12 cellular contexts compared by ENCODE assay signal in genomic region chr5:132825824-132826391, GRCh38. TPM values are rescaled to one million over a fixed set of nuclear protein-coding genes. Genes with fewer than 3 reads are reported as not detected.
DNase-seq lines count a peak whose midpoint lies in the region; FAIRE-seq and TF ChIP-seq lines count a peak whose summit lies in the region.
"Had no signal": no experiment of that assay in that cellular context is flagged by ENCODE, and none has a peak within 500 bp of the region (broad histone marks: within the 10 kb centered on the region; RNA-seq: fewer than 3 reads in every experiment).

No MANE protein-coding gene starts in this region.

- WGBS in mesendoderm (ENCODE audit: extremely low coverage, insufficient coverage, low lambda C conversion rate) = no CpG with 5 or more reads among the region's 44 CpGs
- WGBS in urinary bladder = 47% methylated on average over 44 of the region's 44 CpGs

- no peak for FAIRE-seq in D721Med (lab: Jason Lieb, UNC)

- TF ChIP-seq CTCF in right atrium auricular region (IDR thresholded peaks at IDR 0.05) (no peak), brain microvascular endothelial cell (IDR thresholded peaks at IDR 0.05; ENCODE audit: low read depth, low read length, missing control alignments) (no peak), D721Med (IDR thresholded peaks at IDR 0.05; ENCODE audit: insufficient read depth, missing control alignments) (no peak)

- in situ Hi-C loops in brain microvascular endothelial cell (cut with HindIII; ENCODE audit: low pct_ligation_motif_present, low sequenced_read_pairs) = no loop called here

- H2BK5ac ChIP-seq in mesendoderm (ENCODE audit: low read length) = no peak overlapping the region

- H3K56ac ChIP-seq in mesendoderm (ENCODE audit: low read length) = peak overlapping the region; percentile 89

- no peak overlapping the region for H4K5ac ChIP-seq in mesendoderm (ENCODE audit: low read length)

- intact Hi-C loops in cardiac septum (cut with DNase I) = loop anchor here (5.0 kb wide), 1 partner anchor 136 kb away; the partner anchor contains the start of gene AFF4

- no peak overlapping the region for H2BK15ac ChIP-seq in mesendoderm (replicated peaks; ENCODE audit: low read depth)

- no peak overlapping the region for H2AK5ac ChIP-seq in mesendoderm (ENCODE audit: low read length)

- no peak overlapping the region for H3K4ac ChIP-seq in mesendoderm (ENCODE audit: low read depth, low read length)

- no peaks in the 10 kb centered on the region for H3K27me3 ChIP-seq in right atrium auricular region
- no peaks in the 10 kb centered on the region for H3K27me3 ChIP-seq in brain microvascular endothelial cell (replicated peaks)
- peaks cover 17% of the 10 kb centered on the region for H3K27me3 ChIP-seq in mesendoderm (ENCODE audit: insufficient read depth, low read length, poor library complexity)

- peak overlapping the region; percentile 20 to 42 for H3K4me3 ChIP-seq in right atrium auricular region
- H3K4me3 ChIP-seq in brain microvascular endothelial cell (ENCODE audit: low read depth, low read length) = peak overlapping the region; percentile 12
- peak overlapping the region; percentile 22 for H3K4me3 ChIP-seq in mesendoderm (ENCODE audit: low read length)
- peak overlapping the region; percentile 4 for H3K4me3 ChIP-seq in urinary bladder (ENCODE audit: low read depth, low read length)
- H3K4me3 ChIP-seq: cardiac muscle cell had no signal

- no peak overlapping the region for H2BK120ac ChIP-seq in mesendoderm (ENCODE audit: low read depth, low read length)

- H3K79me1 ChIP-seq in mesendoderm (ENCODE audit: low read length) = no peaks in the 10 kb centered on the region

- H3K79me2 ChIP-seq in mesendoderm (ENCODE audit: control insufficient read depth, insufficient read depth, low read length) = no peaks in the 10 kb centered on the region

- H3K36me3 ChIP-seq in right atrium auricular region (no peaks in the 10 kb centered on the region), brain microvascular endothelial cell (replicated peaks) (no peaks in the 10 kb centered on the region), mesendoderm (ENCODE audit: control insufficient read depth, insufficient read depth, low read length) (no peaks in the 10 kb centered on the region), urinary bladder (ENCODE audit: insufficient read depth) (no peaks in the 10 kb centered on the region)
- H3K36me3 ChIP-seq: cardiac muscle cell had no signal

- no peaks in the 10 kb centered on the region for H3K9me3 ChIP-seq in right atrium auricular region

- peak overlapping the region; percentile 71 for H3K4me2 ChIP-seq in mesendoderm (ENCODE audit: low read length)

- no peak overlapping the region for H4K8ac ChIP-seq in mesendoderm (ENCODE audit: low read depth, low read length)

- peak overlapping the region; percentile 3 for H3K18ac ChIP-seq in mesendoderm (ENCODE audit: low read length)

- no peak for DNase-seq in right atrium auricular region (ENCODE audit: low spot score)
- no peak for DNase-seq in cardiac septum (ENCODE audit: low spot score)
- no peak for DNase-seq in brain microvascular endothelial cell
- DNase-seq in mesendoderm = peak; percentile 50
- DNase-seq in iPS-NIHi11 (ENCODE audit: low spot score) = no peak
- DNase-seq in D721Med (ENCODE audit: insufficient read length, low spot score) = no peak
- no peak for DNase-seq in NCI-H1694 treated with DMSO at 0.1 percent for 48 hours (lab: John Stamatoyannopoulos, UW)
- DNase-seq: AML-193, foreskin keratinocyte had no signal

- H3K23ac ChIP-seq in mesendoderm (ENCODE audit: low read length) = peak overlapping the region; percentile 59

- H3K27ac ChIP-seq in right atrium auricular region (no peak overlapping the region), brain microvascular endothelial cell (no peak overlapping the region), mesendoderm (ENCODE audit: low read depth, low read length) (no peak overlapping the region), urinary bladder (ENCODE audit: low read depth) (peak overlapping the region; percentile 31)
- H3K27ac ChIP-seq: cardiac muscle cell, foreskin keratinocyte had no signal

- peak overlapping the region; percentile 69 for H3K9ac ChIP-seq in mesendoderm (ENCODE audit: low read length)

- H3K4me1 ChIP-seq in right atrium auricular region (peaks cover 0 to 38% of the 10 kb centered on the region in 2 donors), mesendoderm (ENCODE audit: control insufficient read depth, low read depth, low read length) (peaks cover 1% of the 10 kb centered on the region), urinary bladder (ENCODE audit: insufficient read depth) (no peaks in the 10 kb centered on the region)
- H3K4me1 ChIP-seq: foreskin keratinocyte had no signal

RNA-seq across cellular contexts. Expression of gene SHROOM1, which starts 4.5 kb away (rescaled TPM):
- total RNA-seq in right atrium auricular region (1 to 10 TPM; 3.2 to 4.2 TPM), cardiac septum (4.7 TPM), urinary bladder (7.2 TPM)
- 1.6 TPM for polyA plus RNA-seq in mesendoderm (2013, experiment 1 of 2)
- polyA plus RNA-seq in mesendoderm (2013, experiment 2 of 2) = 1.8 TPM
- polyA plus RNA-seq in urinary bladder = 48.3 TPM

RNA-seq across cellular contexts. Expression of gene SOWAHA, which starts 12.8 kb away (rescaled TPM):
- total RNA-seq in right atrium auricular region (not detected), cardiac septum (0.08 TPM), urinary bladder (0.48 TPM)
- polyA plus RNA-seq in mesendoderm (2013, experiment 1 of 2) = 0.04 TPM
- polyA plus RNA-seq in mesendoderm (2013, experiment 2 of 2) = 0.01 TPM
- 0.65 TPM for polyA plus RNA-seq in urinary bladder
- total RNA-seq: cardiac muscle cell had no signal
- polyA plus RNA-seq: cardiac muscle cell, foreskin keratinocyte, IgD-negative memory B cell had no signal

RNA-seq across cellular contexts. Expression of gene GDF9, which starts 40.4 kb away (rescaled TPM):
- total RNA-seq in right atrium auricular region (under 1 TPM; 0.20 to 0.22 TPM), cardiac septum (0.43 TPM), urinary bladder (0.26 TPM)
- polyA plus RNA-seq in mesendoderm (2013, experiment 1 of 2) = 0.14 TPM
- 0.10 TPM for polyA plus RNA-seq in mesendoderm (2013, experiment 2 of 2)
- polyA plus RNA-seq in urinary bladder = 0.65 TPM
- polyA plus RNA-seq: IgD-negative memory B cell had no signal

RNA-seq across cellular contexts. Expression of gene UQCRQ, which starts 40.5 kb away (rescaled TPM):
- total RNA-seq in right atrium auricular region (100 to 1,000 TPM; 276 to 335 TPM), cardiac septum (1,426 TPM), urinary bladder (85.7 TPM)
- 559 TPM for polyA plus RNA-seq in mesendoderm (2013, experiment 1 of 2)
- polyA plus RNA-seq in mesendoderm (2013, experiment 2 of 2) = 561 TPM
- 257 TPM for polyA plus RNA-seq in urinary bladder

RNA-seq across cellular contexts. Expression of gene LEAP2, which starts 47.6 kb away (rescaled TPM):
- 1 to 10 TPM in 1 of 2 donors, not detected in 1; 1.1 TPM for total RNA-seq in right atrium auricular region
- 2.2 TPM for total RNA-seq in cardiac septum
- 1.1 TPM for polyA plus RNA-seq in mesendoderm (2013, experiment 1 of 2)
- polyA plus RNA-seq in mesendoderm (2013, experiment 2 of 2) = 0.85 TPM
- total RNA-seq in urinary bladder = 3.0 TPM
- polyA plus RNA-seq in urinary bladder = 5.6 TPM
